Comparison of ENCODE assay signal across 12 cellular contexts in genomic region chr6:31575952-31576684, GRCh38. TPM values are rescaled to one million over a fixed set of nuclear protein-coding genes. Genes with fewer than 3 reads are reported as not detected.
DNase-seq lines count a peak whose midpoint lies in the region; ATAC-seq, FAIRE-seq and TF ChIP-seq lines count a peak whose summit lies in the region.
"Had no signal": no experiment of that assay in that cellular context is flagged by ENCODE, and none has a peak within 500 bp of the region (broad histone marks: within the 10 kb centered on the region; RNA-seq: fewer than 3 reads in every experiment).

No MANE protein-coding gene starts in this region.

- CTCF ChIA-PET in PC-3 (lab: Charles Lee) = interaction anchor here (0.6 kb wide), 1 partner anchor 62 kb away, joined by 5 read pairs; no protein-coding TSS in a partner anchor

- H3K79me2 ChIP-seq in OCI-LY1 (ENCODE audit: insufficient read depth, low read length) (no peaks in the 10 kb centered on the region), PC-3 (ENCODE audit: low read length) (no peaks in the 10 kb centered on the region)

- no peak for TF ChIP-seq CTCF in OCI-LY1 (IDR thresholded peaks at IDR 0.05; ENCODE audit: low read length)
- TF ChIP-seq CTCF in epithelial cell of proximal tubule (conservative IDR thresholded peaks at IDR 0.05; ENCODE audit: low read depth, low read length) = no peak
- TF ChIP-seq CTCF in PC-3 (conservative IDR thresholded peaks at IDR 0.05; ENCODE audit: low read depth, low read length) = no peak

- H3F3A ChIP-seq in OCI-LY1 (ENCODE audit: insufficient read depth, low read length) = no peaks in the 10 kb centered on the region
- H3F3A ChIP-seq in PC-3 (ENCODE audit: low read length, unreplicated experiment) = no peaks in the 10 kb centered on the region

- BruUV-seq in PC-3 (replicated peaks; lab: Mats Ljungman, UMichigan) = no TSS peak

- H3K9me3 ChIP-seq in OCI-LY1 (ENCODE audit: low read length) (no peaks in the 10 kb centered on the region), small intestine (ENCODE audit: control insufficient read depth, low read depth) (no peaks in the 10 kb centered on the region), PC-3 (ENCODE audit: low read length) (no peaks in the 10 kb centered on the region)
- H3K9me3 ChIP-seq: gastrocnemius medialis had no signal

- FAIRE-seq in small intestine (lab: Jason Lieb, UNC) = no peak

- peaks cover 57% of the 10 kb centered on the region for H3K4me1 ChIP-seq in OCI-LY1 (ENCODE audit: insufficient read depth, low read length, severe bottlenecking)
- no peaks in the 10 kb centered on the region for H3K4me1 ChIP-seq in small intestine (ENCODE audit: control insufficient read depth in 2 of 2, insufficient read depth in 1 of 2, low read depth in 1 of 2, low read length in 1 of 2)
- 0 out of 2 replicates have a peak, but pooled peaks cover 8% of the 10 kb centered on the region for H3K4me1 ChIP-seq in PC-3 (ENCODE audit: insufficient read depth, low read length)

- DNase-seq in DMS79 treated with DMSO at 0.1 percent for 48 hours (lab: John Stamatoyannopoulos, UW) (peak; percentile 12), DMS79 (lab: John Stamatoyannopoulos, UW) (no peak), epithelial cell of proximal tubule (ENCODE audit: low read depth) (no peak), small intestine (no peak), epidermal melanocyte (ENCODE audit: insufficient read length, low spot score) (no peak), PC-3 (no peak)
- no peak for DNase-seq in effector CD4-positive, alpha-beta T cell
- DNase-seq: 8988T, GOT3, NCI-H748 treated with DMSO at 0.1 percent for 48 hours had no signal

- POLR2A ChIA-PET in PC-3 (lab: Charles Lee; ENCODE audit: unreplicated experiment) = no interaction called here

- H3K36me3 ChIP-seq in OCI-LY1 (ENCODE audit: insufficient read depth, low read length) (no peaks in the 10 kb centered on the region), small intestine (ENCODE audit: control insufficient read depth in 2 of 2, insufficient read depth in 2 of 2, low read length in 2 of 2) (no peaks in the 10 kb centered on the region), PC-3 (ENCODE audit: low read depth, low read length) (no peaks in the 10 kb centered on the region)
- H3K36me3 ChIP-seq: gastrocnemius medialis had no signal

- H3K9me2 ChIP-seq in OCI-LY1 (ENCODE audit: low read depth, low read length) (no peaks in the 10 kb centered on the region), PC-3 (replicated peaks; ENCODE audit: low read length) (no peaks in the 10 kb centered on the region)

- peak overlapping the region; percentile 60 for H3K4me3 ChIP-seq in OCI-LY1 (ENCODE audit: low read depth, low read length, poor library complexity, severe bottlenecking)
- H3K4me3 ChIP-seq in epithelial cell of proximal tubule (ENCODE audit: low read depth, low read length) = peak overlapping the region; percentile 36
- peak overlapping the region in 1 of 2 donors; percentile 19 for H3K4me3 ChIP-seq in small intestine (ENCODE audit: low read depth in 1 of 2, low read length in 2 of 2)
- no peak overlapping the region for H3K4me3 ChIP-seq in PC-3 (ENCODE audit: low read length)

- peak overlapping the region; percentile 61 for H3K4me2 ChIP-seq in OCI-LY1 (ENCODE audit: low read length)
- H3K4me2 ChIP-seq in PC-3 (ENCODE audit: low read length) = no peak overlapping the region

- H3K27me3 ChIP-seq in OCI-LY1 (ENCODE audit: insufficient read depth, low read length) (no peaks in the 10 kb centered on the region), small intestine (ENCODE audit: control insufficient read depth in 2 of 2, insufficient read depth in 2 of 2, low read length in 2 of 2) (no peaks in the 10 kb centered on the region), PC-3 (ENCODE audit: low read length) (no peaks in the 10 kb centered on the region)
- H3K27me3 ChIP-seq: gastrocnemius medialis had no signal

- H3K27ac ChIP-seq in OCI-LY1 (ENCODE audit: low read depth, low read length, poor library complexity, severe bottlenecking) (no peak overlapping the region), small intestine (ENCODE audit: low read depth in 1 of 2, low read length in 1 of 2) (peak overlapping the region; percentile 45 to 55), PC-3 (ENCODE audit: low read length) (no peak overlapping the region)

- H3K9ac ChIP-seq in OCI-LY1 (ENCODE audit: low read length) = peak overlapping the region; percentile 63; the same call in 1 of the 2 replicates
- H3K9ac ChIP-seq in PC-3 (ENCODE audit: low read length) = no peak overlapping the region

- ATAC-seq in PC-3 = no peak

- intact Hi-C loops in PC-3 (cut with micrococcal nuclease) = no loop called here

- no peak overlapping the region for H2AFZ ChIP-seq in OCI-LY1 (ENCODE audit: low read length)
- no peak overlapping the region for H2AFZ ChIP-seq in PC-3 (ENCODE audit: low read length)

- WGBS in small intestine, 3 donors = 61 to 67% (median 62%) methylated on average over 8 of the region's 8 CpGs

- H4K20me1 ChIP-seq in OCI-LY1 (ENCODE audit: insufficient read depth, low read length) (no peaks in the 10 kb centered on the region), PC-3 (ENCODE audit: low read length) (no peaks in the 10 kb centered on the region)

RNA-seq across cellular contexts. Expression of gene TNF, which starts 0.8 kb away (rescaled TPM):
- total RNA-seq in epithelial cell of proximal tubule (13.9 and 14.2 TPM in 2 replicates), PC-3 (2014; rRNA removed) (not detected in 2 replicates)
- under 1 TPM in 2 of 3 donors, not detected in 1; 0.18 to 0.45 TPM for polyA plus RNA-seq in small intestine

RNA-seq across cellular contexts. Expression of gene LTA, which starts 4.0 kb away (rescaled TPM):
- total RNA-seq in epithelial cell of proximal tubule (not detected in 2 replicates), PC-3 (2014; rRNA removed) (not detected in 2 replicates)
- under 1 TPM in 1 of 3 donors, not detected in 2; 0.24 TPM for polyA plus RNA-seq in small intestine
- total RNA-seq: gastrocnemius medialis had no signal

RNA-seq across cellular contexts. Expression of gene LTB, which starts 6.1 kb away (rescaled TPM):
- total RNA-seq in epithelial cell of proximal tubule (12.0 and 50.8 TPM in 2 replicates), PC-3 (2014; rRNA removed) (1.5 TPM in 1 of 2 replicates, not detected in the other)
- polyA plus RNA-seq in small intestine = 1 to 10 TPM; 4.0 to 9.5 (median 6.5) TPM
- total RNA-seq: gastrocnemius medialis had no signal

RNA-seq across cellular contexts. Expression of gene LST1, which starts 10.0 kb away (rescaled TPM):
- total RNA-seq in epithelial cell of proximal tubule (not detected in 2 replicates), PC-3 (2014; rRNA removed) (not detected in 2 replicates)
- polyA plus RNA-seq in small intestine = 10 to 100 TPM in 1 of 3 donors, 1 to 10 TPM in 2; 3.1 to 37.0 (median 8.3) TPM

RNA-seq across cellular contexts. Expression of gene NCR3, which starts 16.7 kb away (rescaled TPM):
- total RNA-seq in epithelial cell of proximal tubule (not detected in 2 replicates), PC-3 (2014; rRNA removed) (0.26 TPM in 1 of 2 replicates, not detected in the other)
- under 1 TPM in 1 of 3 donors, not detected in 2; 0.33 TPM for polyA plus RNA-seq in small intestine
- total RNA-seq: gastrocnemius medialis had no signal

Comparison
In these comparisons a context has a peak if more than half of its experiments do, and no peak if none do; other contexts are left out.
1. H3K27ac ChIP-seq: peak in small intestine (2 of 2); none in OCI-LY1 (single experiment) and PC-3 (single experiment).
2. RNA of gene TNF, which starts 0.8 kb away (total RNA-seq): 13.9 to 14.2 TPM in epithelial cell of proximal tubule; not detected in PC-3; every median in the first group is over 10 times any median in the second.